ENCODE assay signal across 27 cellular contexts in genomic region chr2:24704682-24705081, GRCh38.
"Had no signal": no experiment of that assay in that cellular context is flagged by ENCODE, and none has a peak within 500 bp of the region (broad histone marks: within the 10 kb centered on the region; RNA-seq: fewer than 3 reads in every experiment).

No MANE protein-coding gene starts in this region.

- H3K4me3 Mint-ChIP-seq: activated naive CD4-positive, alpha-beta T cell treated with anti-CD3 and anti-CD28 coated beads for 36 hours; activated naive CD8-positive, alpha-beta T cell treated with anti-CD3 and anti-CD28 coated beads for 36 hours; brain; natural killer cell treated with Interleukin-12 subunit alpha and Interleukin-12 subunit beta and Interleukin-15 and Interleukin-18, amount 100 ng/mL, for 72 hours; T-helper 2 cell treated with Interferon-gamma antibody and Interleukin-4, amounts not matched to agents 5 μg/mL and 100 μg/mL, for 36 hours had no signal

- H3K27ac Mint-ChIP-seq: activated naive CD4-positive, alpha-beta T cell treated with anti-CD3 and anti-CD28 coated beads for 36 hours; activated naive CD8-positive, alpha-beta T cell treated with anti-CD3 and anti-CD28 coated beads for 36 hours; natural killer cell treated with Interleukin-12 subunit alpha and Interleukin-12 subunit beta and Interleukin-15 and Interleukin-18, amount 100 ng/mL, for 72 hours; T-helper 2 cell treated with Interferon-gamma antibody and Interleukin-4, amounts not matched to agents 5 μg/mL and 100 μg/mL, for 36 hours had no signal

- H2AFZ ChIP-seq: hepatocyte had no signal

- H3K9me3 Mint-ChIP-seq: activated naive CD4-positive, alpha-beta T cell treated with anti-CD3 and anti-CD28 coated beads for 36 hours; activated naive CD8-positive, alpha-beta T cell treated with anti-CD3 and anti-CD28 coated beads for 36 hours; brain; natural killer cell treated with Interleukin-12 subunit alpha and Interleukin-12 subunit beta and Interleukin-15 and Interleukin-18, amount 100 ng/mL, for 72 hours; T-helper 2 cell treated with Interferon-gamma antibody and Interleukin-4, amounts not matched to agents 5 μg/mL and 100 μg/mL, for 36 hours had no signal

- H3K4me2 ChIP-seq: hepatocyte had no signal

- DNase-seq: activated CD4-positive, alpha-beta T cell treated with anti-CD3 and anti-CD28 coated beads for 48 hours; activated CD4-positive, alpha-beta T cell treated with anti-CD3 and anti-CD28 coated beads, Interleukin-2, amount 50 U/mL, for 48 hours; activated CD4-positive, CD25-positive, alpha-beta regulatory T cell; activated CD8-positive, alpha-beta memory T cell treated with anti-CD3 and anti-CD28 coated beads for 24 hours; activated effector memory CD4-positive, alpha-beta T cell treated with anti-CD3 and anti-CD28 coated beads, Interleukin-2, amount 50 U/mL, for 16 hours; activated naive CD4-positive, alpha-beta T cell treated with anti-CD3 and anti-CD28 coated beads for 36 hours; activated naive CD8-positive, alpha-beta T cell treated with anti-CD3 and anti-CD28 coated beads for 36 hours; cerebellar nuclear complex; colonic mucosa; effector memory CD4-positive, alpha-beta T cell; left cardiac atrium; left ventricle myocardium superior; mucosa of descending colon; spleen; stimulated activated naive CD4-positive, alpha-beta T cell treated with Interleukin-2 at 50 U/mL for 16 hours; T-helper 1 cell; trophoblast cell; uterus had no signal

- H3K4me3 ChIP-seq: ascending aorta, cardiac muscle cell, colonic mucosa, gastroesophageal sphincter, hepatocyte, mucosa of descending colon, right atrium auricular region, spleen, thoracic aorta, uterus had no signal

- H3K27me3 ChIP-seq: ascending aorta, cardiac muscle cell, colonic mucosa, gastroesophageal sphincter, hepatocyte, right atrium auricular region, spleen, uterus had no signal

- H3K4me1 ChIP-seq: colonic mucosa, right atrium auricular region, spleen, uterus had no signal

- H3K36me3 ChIP-seq: cardiac muscle cell, colonic mucosa, uterus had no signal

- H3K27ac ChIP-seq: ascending aorta, cardiac muscle cell, colonic mucosa, gastroesophageal sphincter, hepatocyte, right atrium auricular region, spleen, thoracic aorta, uterus had no signal

- H3K9me3 ChIP-seq: ascending aorta, colonic mucosa, gastroesophageal sphincter, mucosa of descending colon, right atrium auricular region, spleen, thoracic aorta, uterus had no signal

- ATAC-seq: gastroesophageal sphincter; left cardiac atrium; left ventricle myocardium superior; mucosa of descending colon; natural killer cell treated with Interleukin-12 subunit alpha and Interleukin-12 subunit beta and Interleukin-15 and Interleukin-18, amount 100 ng/mL, for 72 hours had no signal

- H3K79me2 ChIP-seq: hepatocyte had no signal

- H3K27me3 Mint-ChIP-seq: activated naive CD8-positive, alpha-beta T cell treated with anti-CD3 and anti-CD28 coated beads for 36 hours; brain; natural killer cell treated with Interleukin-12 subunit alpha and Interleukin-12 subunit beta and Interleukin-15 and Interleukin-18, amount 100 ng/mL, for 72 hours had no signal
